In the genomic region with DNA sequence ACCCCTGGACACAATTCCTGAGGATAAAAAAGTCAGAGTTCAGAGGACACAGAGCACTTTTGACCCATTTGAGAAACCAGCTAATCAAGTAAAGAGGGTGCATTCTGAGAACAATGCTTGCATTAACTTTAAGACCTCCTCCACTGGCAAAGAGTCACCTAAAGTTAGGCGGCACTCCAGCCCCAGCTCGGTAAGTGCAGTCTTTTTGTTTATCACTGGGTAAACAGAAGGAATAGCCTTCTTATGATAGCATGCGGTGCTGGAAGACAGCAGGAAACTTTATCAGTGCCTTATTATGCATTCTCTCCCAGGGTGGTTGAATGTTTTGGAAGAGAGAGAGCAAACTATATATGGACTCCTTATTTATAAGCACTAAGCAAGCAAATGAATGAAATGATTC, we compare ENCODE assay signal across 11 cellular contexts.
DNase-seq lines count a peak whose midpoint lies in the region; ATAC-seq and TF ChIP-seq lines count a peak whose summit lies in the region.
"Had no signal": no experiment of that assay in that cellular context is flagged by ENCODE, and none has a peak within 500 bp of the region (broad histone marks: within the 10 kb centered on the region; RNA-seq: fewer than 3 reads in every experiment).

No MANE protein-coding gene starts in this region.

- DNase-seq in NCI-H748 (lab: John Stamatoyannopoulos, UW; ENCODE audit: unreplicated experiment): peak; percentile 31
- DNase-seq in NCI-H748 treated with DMSO at 0.1 percent for 48 hours (lab: John Stamatoyannopoulos, UW): no peak
- DNase-seq in activated B cell treated with CpG ODN at 0.5 μM for 24 hours: no peak
- peak; percentile 59 for DNase-seq in islet precursor cell
- DNase-seq in upper lobe of right lung: no peak
- no peak for DNase-seq in occipital lobe (lab: John Stamatoyannopoulos, UW)
- DNase-seq in NCI-H128 (lab: John Stamatoyannopoulos, UW; ENCODE audit: unreplicated experiment): no peak
- DNase-seq: stimulated activated naive CD4-positive, alpha-beta T cell treated with Interleukin-2 at 50 U/mL for 16 hours had no signal

- ATAC-seq in activated B cell treated with CpG ODN at 0.5 μM for 24 hours (ENCODE audit: low read depth) (no peak), upper lobe of right lung (peak; percentile 53), GM19455 (IDR thresholded peaks at IDR 0.05; ENCODE audit: unreplicated experiment) (no peak)
- ATAC-seq: esophagus mucosa, Panc1 had no signal

- no peak overlapping the region for H3K4me3 ChIP-seq in upper lobe of right lung

- H3K36me3 Mint-ChIP-seq in activated B cell treated with CpG ODN at 0.5 μM for 24 hours (ENCODE audit: low read depth): peaks cover 43% of the 10 kb centered on the region

- H3K27ac ChIP-seq in upper lobe of right lung: no peak overlapping the region

- no peaks in the 10 kb centered on the region for H3K27me3 Mint-ChIP-seq in activated B cell treated with CpG ODN at 0.5 μM for 24 hours

- H3K4me1 Mint-ChIP-seq in activated B cell treated with CpG ODN at 0.5 μM for 24 hours: peaks cover 94% of the 10 kb centered on the region

- no peaks in the 10 kb centered on the region for H3K36me3 ChIP-seq in upper lobe of right lung

- no peaks in the 10 kb centered on the region for H3K27me3 ChIP-seq in upper lobe of right lung

- H3K4me3 Mint-ChIP-seq in activated B cell treated with CpG ODN at 0.5 μM for 24 hours: peak overlapping the region; percentile 74

- no peaks in the 10 kb centered on the region for H3K9me3 ChIP-seq in upper lobe of right lung

- peaks cover 4% of the 10 kb centered on the region for H3K9me3 Mint-ChIP-seq in activated B cell treated with CpG ODN at 0.5 μM for 24 hours

- POLR2A ChIA-PET in activated B cell treated with CpG ODN at 0.5 μM for 24 hours (lab: Charles Lee): interaction anchor here (1.0 to 2.0 kb wide), 5 partner anchors 12 to 29 kb away, joined by 3 to 22 read pairs (median 5); no protein-coding TSS in a partner anchor

- H3K27ac Mint-ChIP-seq in activated B cell treated with CpG ODN at 0.5 μM for 24 hours: peak overlapping the region; percentile 90

- peaks cover 6% of the 10 kb centered on the region for H3K4me1 ChIP-seq in upper lobe of right lung

- TF ChIP-seq CTCF in activated B cell treated with CpG ODN at 0.5 μM for 24 hours (IDR thresholded peaks at IDR 0.05): no peak
- TF ChIP-seq CTCF in upper lobe of right lung (IDR thresholded peaks at IDR 0.05): no peak

- CTCF ChIA-PET in activated B cell treated with CpG ODN at 0.5 μM for 24 hours (lab: Charles Lee): interaction anchor here (1.1 kb wide), 1 partner anchor 21 kb away, joined by 3 read pairs; no protein-coding TSS in a partner anchor

- intact Hi-C loops in activated B cell treated with CpG ODN at 0.5 μM for 24 hours (cut with micrococcal nuclease) (loop anchor here (1.0 kb wide), 3 partner anchors 11 to 16 kb away; no protein-coding TSS in a partner anchor), upper lobe of right lung (cut with DNase I) (no loop called here)

Comparison
In these comparisons a context has a peak if more than half of its experiments do, and no peak if none do; other contexts are left out.
1. DNase-seq: peak in NCI-H748 (single experiment) and islet precursor cell (single experiment); none in NCI-H748 treated with DMSO at 0.1 percent for 48 hours (single experiment), activated B cell treated with CpG ODN at 0.5 μM for 24 hours (single experiment), upper lobe of right lung (single experiment), occipital lobe (single experiment) and NCI-H128 (single experiment).